19 cellular contexts compared by ENCODE assay signal in the genomic region with DNA sequence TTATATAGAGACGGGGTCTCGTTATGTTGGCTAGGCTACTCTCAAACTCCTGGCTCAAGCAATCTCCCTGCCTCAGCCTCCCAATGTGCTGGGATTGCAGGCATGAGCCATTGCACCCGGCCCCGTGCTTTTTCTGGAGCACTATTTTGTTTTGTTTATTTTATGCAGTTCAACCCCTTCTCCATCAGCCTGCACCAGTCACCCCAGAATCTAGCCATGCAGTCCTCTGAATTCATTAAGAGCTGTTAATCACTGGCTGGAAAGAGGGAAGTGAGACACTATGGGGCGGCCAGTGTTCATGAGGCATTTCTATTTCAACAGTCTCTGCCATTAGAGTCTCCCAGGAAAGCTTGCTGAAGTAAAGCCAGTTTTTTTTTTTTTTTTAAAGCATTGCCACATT. TPM values are rescaled to one million over a fixed set of nuclear protein-coding genes. Genes with fewer than 3 reads are reported as not detected.
"Had no signal": no experiment of that assay in that cellular context is flagged by ENCODE, and none has a peak within 500 bp of the region (broad histone marks: within the 10 kb centered on the region; RNA-seq: fewer than 3 reads in every experiment).

No MANE protein-coding gene starts in this region.

- ATAC-seq: activated T-cell treated with anti-CD3 and anti-CD28 coated beads, Interleukin-2, amount 50 U/mL, for 72 hours; foreskin keratinocyte; left colon; natural killer cell treated with Interleukin-12 subunit alpha and Interleukin-12 subunit beta and Interleukin-15 and Interleukin-18, amount 100 ng/mL, for 72 hours; psoas muscle; upper lobe of right lung had no signal

- H3K36me3 Mint-ChIP-seq: activated naive CD8-positive, alpha-beta T cell treated with anti-CD3 and anti-CD28 coated beads, Interleukin-2, amount 10 ng/mL, durations not matched to agents 7 days and 5 days; natural killer cell treated with Interleukin-12 subunit alpha and Interleukin-12 subunit beta and Interleukin-15 and Interleukin-18, amount 100 ng/mL, for 72 hours had no signal

- H3K36me3 ChIP-seq: breast epithelium, esophagus squamous epithelium, upper lobe of right lung had no signal

- H3K4me1 ChIP-seq: breast epithelium, esophagus squamous epithelium, foreskin keratinocyte, psoas muscle, testis, upper lobe of right lung had no signal

- H3K4me3 ChIP-seq: breast epithelium, esophagus squamous epithelium, psoas muscle, testis, upper lobe of right lung had no signal

- DNase-seq: activated CD4-positive, alpha-beta memory T cell treated with anti-CD3 and anti-CD28 coated beads, Interleukin-2, amount 10 ng/mL, durations not matched to agents 7 days and 5 days; activated naive CD8-positive, alpha-beta T cell treated with anti-CD3 and anti-CD28 coated beads, Interleukin-2, amount 10 ng/mL, durations not matched to agents 7 days and 5 days; activated T-cell treated with anti-CD3 and anti-CD28 coated beads, Interleukin-2, amount 50 U/mL, for 72 hours; dermis blood vessel endothelial cell; esophagus squamous epithelium; foreskin keratinocyte; left colon; occipital lobe; psoas muscle; stimulated activated CD4-positive, alpha-beta T cell treated with anti-CD3 and anti-CD28 coated beads, Interleukin-4, amount 100 ng/mL, for 1 hour; stimulated activated CD8-positive, alpha-beta memory T cell treated with anti-CD3 and anti-CD28 coated beads, Interleukin-4, amount 100 ng/mL, for 48 hours; T-helper 9 cell; testis; upper lobe of right lung had no signal

- H3K9me3 ChIP-seq: breast epithelium, esophagus squamous epithelium, psoas muscle, testis, upper lobe of right lung had no signal

- H3K27ac Mint-ChIP-seq: activated CD4-positive, alpha-beta memory T cell treated with anti-CD3 and anti-CD28 coated beads, Interleukin-2, amount 10 ng/mL, durations not matched to agents 7 days and 5 days; activated naive CD8-positive, alpha-beta T cell treated with anti-CD3 and anti-CD28 coated beads, Interleukin-2, amount 10 ng/mL, durations not matched to agents 7 days and 5 days; activated T-cell treated with anti-CD3 and anti-CD28 coated beads, Interleukin-2, amount 50 U/mL, for 72 hours; natural killer cell treated with Interleukin-12 subunit alpha and Interleukin-12 subunit beta and Interleukin-15 and Interleukin-18, amount 100 ng/mL, for 72 hours; stimulated activated naive CD8-positive, alpha-beta T cell treated with anti-CD3 and anti-CD28 coated beads, Interleukin-15, Interleukin-2, amounts not matched to agents 100 ng/mL and 50 ng/mL, for 24 hours had no signal

- H3K4me3 Mint-ChIP-seq: activated CD4-positive, alpha-beta memory T cell treated with anti-CD3 and anti-CD28 coated beads, Interleukin-2, amount 10 ng/mL, durations not matched to agents 7 days and 5 days; activated naive CD8-positive, alpha-beta T cell treated with anti-CD3 and anti-CD28 coated beads, Interleukin-2, amount 10 ng/mL, durations not matched to agents 7 days and 5 days; activated T-cell treated with anti-CD3 and anti-CD28 coated beads, Interleukin-2, amount 50 U/mL, for 72 hours; natural killer cell treated with Interleukin-12 subunit alpha and Interleukin-12 subunit beta and Interleukin-15 and Interleukin-18, amount 100 ng/mL, for 72 hours; stimulated activated naive CD8-positive, alpha-beta T cell treated with anti-CD3 and anti-CD28 coated beads, Interleukin-15, Interleukin-2, amounts not matched to agents 100 ng/mL and 50 ng/mL, for 24 hours had no signal

- H3K27ac ChIP-seq: breast epithelium, esophagus squamous epithelium, foreskin keratinocyte, psoas muscle, testis, upper lobe of right lung, VCaP had no signal

- H3K27me3 ChIP-seq: breast epithelium, testis, upper lobe of right lung had no signal

RNA-seq across cellular contexts. Expression of a gene that starts 1.6 kb away (rescaled TPM):
- total RNA-seq: esophagus squamous epithelium, left colon, lung microvascular endothelial cell had no signal
- polyA plus RNA-seq: foreskin keratinocyte had no signal
